In the genomic region with DNA sequence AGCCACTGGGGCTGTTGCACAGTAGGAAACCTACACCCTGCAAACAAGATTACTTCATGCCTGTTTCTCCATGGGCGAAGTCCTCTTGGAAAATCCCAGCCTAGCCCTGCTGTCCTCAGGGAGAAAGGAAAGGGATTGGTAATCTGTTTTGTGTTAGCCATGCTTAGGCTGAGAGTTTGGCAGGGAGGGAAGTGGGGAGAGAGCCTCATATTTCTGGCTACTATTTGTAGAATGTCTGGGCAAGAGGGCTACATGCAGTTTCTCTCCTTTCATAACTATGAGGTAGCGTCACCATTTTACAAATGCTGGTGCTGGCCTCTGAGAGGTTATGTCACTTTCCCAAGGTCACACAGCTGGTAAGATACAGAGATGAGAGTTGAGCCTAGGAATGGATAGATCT, we compare ENCODE assay signal across 1 cellular context.
TF ChIP-seq lines count a peak whose summit lies in the region.

No MANE protein-coding gene starts in this region.

TF ChIP-seq in IMR-90, 13 proteins besides CTCF, POLR2A, EP300 and RAD21:
- TF ChIP-seq SMC3 (IDR thresholded peaks at IDR 0.05; ENCODE audit: low read depth, low read length) (no peak), MAZ (IDR thresholded peaks at IDR 0.05; ENCODE audit: borderline replicate concordance, low read depth, low read length) (no peak), RCOR1 (IDR thresholded peaks at IDR 0.05; ENCODE audit: insufficient replicate concordance, low read length) (no peak), FOS (IDR thresholded peaks at IDR 0.05; ENCODE audit: low read depth, low read length) (no peak), MXI1 (IDR thresholded peaks at IDR 0.05; ENCODE audit: borderline replicate concordance, low read depth, low read length) (no peak), CHD1 (IDR thresholded peaks at IDR 0.05; ENCODE audit: low read depth, low read length) (no peak), RFX5 (IDR thresholded peaks at IDR 0.05; ENCODE audit: low read depth, low read length) (no peak), CEBPB (IDR thresholded peaks at IDR 0.05; ENCODE audit: low read depth, low read length) (no peak)
